29 cellular contexts compared by ENCODE assay signal in genomic region chr4:3749081-3749480, GRCh38. TPM values are rescaled to one million over a fixed set of nuclear protein-coding genes. Genes with fewer than 3 reads are reported as not detected.
DNase-seq lines count a peak whose midpoint lies in the region; ATAC-seq, FAIRE-seq and TF ChIP-seq lines count a peak whose summit lies in the region.
"Had no signal": no experiment of that assay in that cellular context is flagged by ENCODE, and none has a peak within 500 bp of the region (broad histone marks: within the 10 kb centered on the region; RNA-seq: fewer than 3 reads in every experiment).

No MANE protein-coding gene starts in this region.

- H2BK120ac ChIP-seq in neuronal stem cell (ENCODE audit: low read depth, low read length): no peak overlapping the region

- H3K4me3 ChIP-seq in right cardiac atrium (ENCODE audit: low read length) (no peak overlapping the region), heart left ventricle (no peak overlapping the region), BLaER1 (no peak overlapping the region), neuronal stem cell (ENCODE audit: low read length in 2 of 2) (no peak overlapping the region), H7 (ENCODE audit: insufficient read depth, low read depth, low read length) (no peak overlapping the region), sigmoid colon (no peak overlapping the region)
- H3K4me3 ChIP-seq in BLaER1 treated with 17β-estradiol and CSF1 and Interleukin-3, amounts not matched to agents 10 nM and 100 nM: no peak overlapping the region
- H3K4me3 ChIP-seq: GM12878 had no signal

- ATAC-seq in right cardiac atrium (no peak), heart left ventricle (no peak)
- ATAC-seq: GM12878 had no signal

- no peak for FAIRE-seq in H54 (lab: Jason Lieb, UNC)
- FAIRE-seq: A204.1, GM12878, GM12892, GM18507 had no signal

- no peak for TF ChIP-seq CTCF in heart left ventricle (IDR thresholded peaks at IDR 0.05)
- no peak for TF ChIP-seq CTCF in sigmoid colon (IDR thresholded peaks at IDR 0.05)

- H3K27ac ChIP-seq in right cardiac atrium (ENCODE audit: low read length) (no peak overlapping the region), heart left ventricle (no peak overlapping the region), BLaER1 (no peak overlapping the region), neuronal stem cell (replicated peaks; ENCODE audit: low read length) (no peak overlapping the region), sigmoid colon (no peak overlapping the region)
- H3K27ac ChIP-seq in BLaER1 treated with 17β-estradiol and CSF1 and Interleukin-3, amounts not matched to agents 10 nM and 100 nM: no peak overlapping the region

- WGBS in right cardiac atrium: 83% methylated on average over 12 of the region's 12 CpGs
- 80 to 86% (median 80%) methylated on average over 9 to 12 of the region's 12 CpGs for WGBS in heart left ventricle, 4 donors
- WGBS in neuronal stem cell (ENCODE audit: extremely low coverage in 2 of 2, insufficient read length in 2 of 2, insufficient replicate concordance in 1 of 2), 2 donors: no CpG with 5 or more reads among the region's 12 CpGs
- WGBS in sigmoid colon, 2 donors: 75 to 82% methylated on average over 12 of the region's 12 CpGs

- H3K36me3 ChIP-seq in heart left ventricle (no peaks in the 10 kb centered on the region), BLaER1 (no peaks in the 10 kb centered on the region), neuronal stem cell (replicated peaks in 1 of 2; ENCODE audit: control insufficient read depth in 2 of 2, insufficient read depth in 2 of 2, low read length in 2 of 2) (no peaks in the 10 kb centered on the region), H7 (replicated peaks; ENCODE audit: control insufficient read depth, insufficient read depth, low read length) (no peaks in the 10 kb centered on the region), sigmoid colon (no peaks in the 10 kb centered on the region)
- no peaks in the 10 kb centered on the region for H3K36me3 ChIP-seq in BLaER1 treated with 17β-estradiol and CSF1 and Interleukin-3, amounts not matched to agents 10 nM and 100 nM
- H3K36me3 ChIP-seq: BE2C had no signal

- no peaks in the 10 kb centered on the region; the same call in 1 of the 2 replicates for H4K20me1 ChIP-seq in BLaER1
- H4K20me1 ChIP-seq in BLaER1 treated with 17β-estradiol and CSF1 and Interleukin-3, amounts not matched to agents 10 nM and 100 nM: peaks cover 0 to 14% (median 0%) of the 10 kb centered on the region in 11 experiments; a peak in 4 of 22 replicates

- H2BK12ac ChIP-seq in neuronal stem cell (ENCODE audit: low read length): no peak overlapping the region

- H3K4me1 ChIP-seq in right cardiac atrium (ENCODE audit: control insufficient read depth, insufficient read depth, low read length) (no peaks in the 10 kb centered on the region), heart left ventricle (peaks cover 0 to 11% (median 0%) of the 10 kb centered on the region in 12 donors), BLaER1 (peaks cover 17% of the 10 kb centered on the region), neuronal stem cell (ENCODE audit: control insufficient read depth in 2 of 2, insufficient read depth in 1 of 2, low read depth in 1 of 2, low read length in 2 of 2) (peaks cover 0 to 14% of the 10 kb centered on the region in 2 donors), sigmoid colon (no peaks in the 10 kb centered on the region)
- H3K4me1 ChIP-seq in BLaER1 treated with 17β-estradiol and CSF1 and Interleukin-3, amounts not matched to agents 10 nM and 100 nM: peaks cover 0 to 16% (median 6%) of the 10 kb centered on the region in 10 experiments; a peak in 10 of 20 replicates

- H4K8ac ChIP-seq in neuronal stem cell (ENCODE audit: low read depth, low read length): no peak overlapping the region

- H3K9ac ChIP-seq in BLaER1 (no peak overlapping the region), neuronal stem cell (ENCODE audit: low read depth, low read length, poor library complexity) (no peak overlapping the region)
- H3K9ac ChIP-seq in BLaER1 treated with 17β-estradiol and CSF1 and Interleukin-3, amounts not matched to agents 10 nM and 100 nM: no peak overlapping the region

- H3K4me2 ChIP-seq in BLaER1 (peak overlapping the region; percentile 43; the same call in 1 of the 2 replicates), neuronal stem cell (ENCODE audit: insufficient read depth, low read length, poor library complexity, severe bottlenecking) (no peak overlapping the region)
- peak overlapping the region in 6 of 11 experiments; percentile 31 to 59 (median 44); a peak in 9 of 22 replicates for H3K4me2 ChIP-seq in BLaER1 treated with 17β-estradiol and CSF1 and Interleukin-3, amounts not matched to agents 10 nM and 100 nM

- TF ChIP-seq EP300 in sigmoid colon (IDR thresholded peaks at IDR 0.05): no peak

- TF ChIP-seq POLR2A in heart left ventricle (IDR thresholded peaks at IDR 0.05) (no peak), sigmoid colon (IDR thresholded peaks at IDR 0.05) (no peak), H54 (IDR thresholded peaks at IDR 0.05; ENCODE audit: low read depth, low read length) (no peak)

- no peak overlapping the region for H3K4ac ChIP-seq in neuronal stem cell (ENCODE audit: low read length)

- H2BK5ac ChIP-seq in neuronal stem cell (ENCODE audit: low read length): no peak overlapping the region

- DNase-seq in right cardiac atrium (peak in 2 of 3 donors; percentile 26 to 29), heart left ventricle (no peak), neuronal stem cell (ENCODE audit: low spot score) (no peak), H7 (no peak), sigmoid colon (no peak), H54 (ENCODE audit: insufficient read length, low spot score) (no peak)
- DNase-seq: 8988T; ACHN; BE2C; C1 segment of cervical spinal cord; CD4-positive, alpha-beta memory T cell; CD4-positive, CD25-positive, alpha-beta regulatory T cell; CD8-positive, alpha-beta memory T cell; COR-L47; DMS 273 treated with DMSO at 0.1 percent for 48 hours; DMS153; DMS53; DMS79; DND-41; EL; GDM1 had no signal

- no peaks in the 10 kb centered on the region for H3K27me3 ChIP-seq in right cardiac atrium (ENCODE audit: control insufficient read depth, insufficient read depth)
- peaks cover 4 to 50% (median 23%) of the 10 kb centered on the region in 9 donors for H3K27me3 ChIP-seq in heart left ventricle
- 0 out of 2 replicates have a peak, but pooled peaks cover 5% of the 10 kb centered on the region for H3K27me3 ChIP-seq in BLaER1
- H3K27me3 ChIP-seq in BLaER1 treated with 17β-estradiol and CSF1 and Interleukin-3, amounts not matched to agents 10 nM and 100 nM: peaks cover 0 to 18% (median 5%) of the 10 kb centered on the region in 11 experiments; a peak in 9 of 22 replicates
- peaks cover 0 to 78% (median 2%) of the 10 kb centered on the region in 3 experiments for H3K27me3 ChIP-seq in neuronal stem cell (ENCODE audit: control insufficient read depth in 3 of 3, insufficient read depth in 3 of 3, low read depth in 1 of 3, low read length in 3 of 3)
- H3K27me3 ChIP-seq in H7 (ENCODE audit: control insufficient read depth, insufficient read depth, low read length): no peaks in the 10 kb centered on the region; the same call in 1 of the 2 replicates
- peaks cover 10 to 82% (median 31%) of the 10 kb centered on the region in 3 donors for H3K27me3 ChIP-seq in sigmoid colon
- H3K27me3 ChIP-seq: BE2C had no signal

- H3K23ac ChIP-seq in neuronal stem cell (ENCODE audit: low read depth, low read length, poor library complexity): peak overlapping the region; percentile 46

- no peak overlapping the region for H2AK5ac ChIP-seq in neuronal stem cell (ENCODE audit: low read depth, low read length)

- intact Hi-C loops in right cardiac atrium (cut with DNase I) (no loop called here), heart left ventricle (cut with DNase I) (loop anchor here in 3 of 10 donors (5.0 to 10.0 kb wide), 3 partner anchors 126 to 133 kb away; no protein-coding TSS in a partner anchor), sigmoid colon (cut with DNase I) (no loop called here)

- H3K79me1 ChIP-seq in neuronal stem cell (ENCODE audit: low read depth, low read length): no peaks in the 10 kb centered on the region

- peak overlapping the region; percentile 16 for H3K18ac ChIP-seq in neuronal stem cell (ENCODE audit: low read length)

- peak overlapping the region; percentile 50 for H2BK15ac ChIP-seq in neuronal stem cell (ENCODE audit: low read length)

- H3K9me3 ChIP-seq in right cardiac atrium (ENCODE audit: control insufficient read depth, low read length): no peaks in the 10 kb centered on the region
- no peaks in the 10 kb centered on the region for H3K9me3 ChIP-seq in heart left ventricle
- H3K9me3 ChIP-seq in BLaER1: no peaks in the 10 kb centered on the region
- no peaks in the 10 kb centered on the region for H3K9me3 ChIP-seq in BLaER1 treated with 17β-estradiol and CSF1 and Interleukin-3, amounts not matched to agents 10 nM and 100 nM (replicated peaks in 1 of 11)
- H3K9me3 ChIP-seq in neuronal stem cell (replicated peaks in 1 of 2; ENCODE audit: control insufficient read depth in 2 of 2, insufficient read depth in 1 of 2, low read depth in 1 of 2, low read length in 2 of 2): no peaks in the 10 kb centered on the region
- H3K9me3 ChIP-seq in sigmoid colon: no peaks in the 10 kb centered on the region
- H3K9me3 ChIP-seq: BE2C had no signal

- no peak overlapping the region for H4K91ac ChIP-seq in neuronal stem cell (ENCODE audit: low read depth, low read length, poor library complexity)

- H3K14ac ChIP-seq in neuronal stem cell (ENCODE audit: low read length): no peak overlapping the region

- no peak overlapping the region for H2AFZ ChIP-seq in neuronal stem cell (ENCODE audit: low read length)

RNA-seq across cellular contexts. Expression of gene ADRA2C, which starts 17.1 kb away (rescaled TPM):
- total RNA-seq in right cardiac atrium: 1 to 10 TPM; 3.0 to 4.6 (median 3.5) TPM
- 4.8 TPM for polyA plus RNA-seq in right cardiac atrium
- total RNA-seq in heart left ventricle: 1 to 10 TPM; 3.4 to 7.7 (median 5.6) TPM
- 1 to 10 TPM; 3.9 to 4.2 TPM for polyA plus RNA-seq in heart left ventricle
- 7.7 TPM for polyA plus RNA-seq in neuronal stem cell (2013, experiment 1 of 2)
- polyA plus RNA-seq in neuronal stem cell (2013, experiment 2 of 2): 7.2 TPM
- total RNA-seq in H7 (2014; rRNA removed; shearing (Covaris generic)): 32.1 and 34.1 TPM in 2 replicates
- 1 to 10 TPM in 2 of 4 donors, under 1 TPM in 2; 0.33 to 5.2 (median 1.2) TPM for total RNA-seq in sigmoid colon
- polyA plus RNA-seq in sigmoid colon: 1 to 10 TPM in 1 of 3 donors, not detected in 2; 1.2 TPM
- total RNA-seq: CD4-positive, alpha-beta memory T cell; CD4-positive, CD25-positive, alpha-beta regulatory T cell; CD8-positive, alpha-beta memory T cell had no signal
- polyA plus RNA-seq: AG04450; CD14-positive monocyte; CD4-positive, alpha-beta memory T cell; CD4-positive, CD25-positive, alpha-beta regulatory T cell; CD8-positive, alpha-beta memory T cell; GM12878 had no signal

Comparison
In these comparisons a context has a peak if more than half of its experiments do, and no peak if none do; other contexts are left out.
1. DNase-seq: peak in right cardiac atrium (2 of 3); none in heart left ventricle (0 of 5), neuronal stem cell (single experiment), H7 (single experiment), sigmoid colon (single experiment) and H54 (single experiment).